1 cellular context compared by ENCODE assay signal in genomic region chr13:100735494-100735893, GRCh38.
A peak's percentile ranks its signal among the peaks of the same experiment; 100 is the strongest.
TF ChIP-seq lines count a peak whose summit lies in the region.

No MANE protein-coding gene starts in this region.

TF ChIP-seq in HepG2, 621 proteins besides CTCF, POLR2A, EP300 and RAD21 (continued from another document):
- TF ChIP-seq ZNF225 (CRISPR knock-in tag; IDR thresholded peaks at IDR 0.05) (0 out of 2 replicates have a peak, but pooled peaks have one; percentile 32), ZNF350 (CRISPR knock-in tag; IDR thresholded peaks at IDR 0.05; ENCODE audit: borderline replicate concordance, low read depth) (0 out of 2 replicates have a peak, but pooled peaks have one; percentile 28), POLR2AphosphoS5 (IDR thresholded peaks at IDR 0.05; ENCODE audit: low read depth, low read length) (no peak), ZNF746 (CRISPR knock-in tag; IDR thresholded peaks at IDR 0.05) (0 out of 2 replicates have a peak, but pooled peaks have one; percentile 32), RFXANK (CRISPR knock-in tag; IDR thresholded peaks at IDR 0.05) (no peak), AHR (CRISPR knock-in tag; IDR thresholded peaks at IDR 0.05) (no peak), NKX3-1 (CRISPR knock-in tag; IDR thresholded peaks at IDR 0.05) (no peak)
TF ChIP-seq in HepG2: peak in this region for 9.
